14 cellular contexts compared by ENCODE assay signal in genomic region chr2:29075894-29076700, GRCh38. TPM values are rescaled to one million over a fixed set of nuclear protein-coding genes. Genes with fewer than 3 reads are reported as not detected.
DNase-seq lines count a peak whose midpoint lies in the region; ATAC-seq and TF ChIP-seq lines count a peak whose summit lies in the region.
"Had no signal": no experiment of that assay in that cellular context is flagged by ENCODE, and none has a peak within 500 bp of the region (broad histone marks: within the 10 kb centered on the region; RNA-seq: fewer than 3 reads in every experiment).

No MANE protein-coding gene starts in this region.

- H3K27me3 ChIP-seq in smooth muscle cell (ENCODE audit: low read depth), result no peaks in the 10 kb centered on the region
- H3K27me3 ChIP-seq: adrenal gland, SJSA1, tibial artery had no signal

- H3K36me3 ChIP-seq in mesodermal cell (ENCODE audit: control insufficient read depth, insufficient read depth, low read length) (no peaks in the 10 kb centered on the region), smooth muscle cell (ENCODE audit: low read depth) (no peaks in the 10 kb centered on the region)
- H3K36me3 ChIP-seq: adrenal gland, SJSA1, tibial artery had no signal

- DNase-seq in left cardiac atrium, result no peak
- no peak for DNase-seq in Right ventricle myocardium superior
- peak; percentile 28 for DNase-seq in dedifferentiated amniotic fluid mesenchymal stem cell (ENCODE audit: extremely low spot score)
- no peak for DNase-seq in activated effector memory CD4-positive, alpha-beta T cell treated with Interleukin-2 at 50 U/mL for 16 hours
- no peak for DNase-seq in smooth muscle cell (lab: John Stamatoyannopoulos, UW; ENCODE audit: unreplicated experiment)
- DNase-seq in activated CD4-positive, CD25-positive, alpha-beta regulatory T cell treated with anti-CD3 and anti-CD28 coated beads, Interleukin-2, amount 50 U/mL, for 72 hours, result no peak
- DNase-seq in SW 1271 (lab: John Stamatoyannopoulos, UW), result no peak
- DNase-seq: 8988T, NCI-H82, tibial artery had no signal

- H3K27ac ChIP-seq in mesodermal cell (ENCODE audit: low read depth, low read length, severe bottlenecking) (peak overlapping the region; percentile 41), smooth muscle cell (ENCODE audit: low read depth) (no peak overlapping the region)
- H3K27ac ChIP-seq: adrenal gland, epithelial cell of prostate, SJSA1, tibial artery had no signal

- no peak overlapping the region for H3K4me3 ChIP-seq in mesodermal cell (ENCODE audit: extremely low read depth, insufficient read depth, low read length, poor library complexity, severe bottlenecking)
- no peak overlapping the region for H3K4me3 ChIP-seq in smooth muscle cell
- H3K4me3 ChIP-seq: adrenal gland, SJSA1, tibial artery had no signal

- no peak overlapping the region for H2AFZ ChIP-seq in smooth muscle cell (ENCODE audit: low read depth)

- intact Hi-C loops in left cardiac atrium (cut with DNase I), result no loop called here
- intact Hi-C loops in Right ventricle myocardium superior (cut with DNase I), result no loop called here

- no peaks in the 10 kb centered on the region for H3K4me1 ChIP-seq in mesodermal cell (ENCODE audit: control insufficient read depth, insufficient read depth, low read length, poor library complexity, severe bottlenecking)
- peaks cover 22% of the 10 kb centered on the region for H3K4me1 ChIP-seq in smooth muscle cell (ENCODE audit: low read depth)
- H3K4me1 ChIP-seq: adrenal gland, tibial artery had no signal

- ATAC-seq in left cardiac atrium (peak; percentile 24 to 70), Right ventricle myocardium superior (ENCODE audit: poor library complexity) (no peak)

- 74 to 77% methylated on average over 11 of the region's 14 CpGs for WGBS in mesodermal cell (ENCODE audit: insufficient coverage in 2 of 2), 2 experiments
- WGBS in smooth muscle cell (ENCODE audit: low lambda C conversion rate), result 52% methylated on average over 14 of the region's 14 CpGs

- H3K4me2 ChIP-seq in smooth muscle cell, result no peak overlapping the region

- no peaks in the 10 kb centered on the region for H3K79me2 ChIP-seq in smooth muscle cell (ENCODE audit: low read depth)

- H3K9me3 ChIP-seq in mesodermal cell (ENCODE audit: control insufficient read depth, low read length) (peaks cover 13% of the 10 kb centered on the region), smooth muscle cell (replicated peaks; ENCODE audit: low read depth) (no peaks in the 10 kb centered on the region)
- H3K9me3 ChIP-seq: adrenal gland, SJSA1 had no signal

- H4K20me1 ChIP-seq in smooth muscle cell (ENCODE audit: low read depth), result no peaks in the 10 kb centered on the region

- H3K9ac ChIP-seq in smooth muscle cell (ENCODE audit: low read depth), result no peak overlapping the region

- no peaks in the 10 kb centered on the region for H3F3A ChIP-seq in smooth muscle cell (ENCODE audit: low read depth)

- TF ChIP-seq CTCF in smooth muscle cell (IDR thresholded peaks at IDR 0.05; ENCODE audit: borderline replicate concordance, insufficient read depth, poor library complexity, severe bottlenecking), result no peak

RNA-seq across cellular contexts. Expression of gene PCARE, which starts 1.8 kb away (rescaled TPM):
- 1 to 10 TPM in 1 of 2 donors, under 1 TPM in 1; 0.58 to 1.0 TPM for total RNA-seq in left cardiac atrium
- 0.67 TPM for total RNA-seq in Right ventricle myocardium superior
- polyA plus RNA-seq in mesodermal cell (2013, experiment 1 of 2), result not detected
- polyA plus RNA-seq in mesodermal cell (2013, experiment 2 of 2), result not detected
- not detected in 2 replicates for total RNA-seq in smooth muscle cell
- polyA plus RNA-seq in smooth muscle cell, result not detected in 2 replicates
- total RNA-seq: SJSA1 had no signal

RNA-seq across cellular contexts. Expression of gene CLIP4, which starts 39.1 kb away (rescaled TPM):
- total RNA-seq in left cardiac atrium, result 10 to 100 TPM; 45.1 to 63.1 TPM
- total RNA-seq in Right ventricle myocardium superior, result 25.6 TPM
- polyA plus RNA-seq in mesodermal cell (2013, experiment 1 of 2), result 2.7 TPM
- polyA plus RNA-seq in mesodermal cell (2013, experiment 2 of 2), result 2.6 TPM
- total RNA-seq in smooth muscle cell, result 18.9 and 27.1 TPM in 2 replicates
- polyA plus RNA-seq in smooth muscle cell, result 5.7 and 12.5 TPM in 2 replicates
